In genomic region chr5:155044591-155044990, GRCh38 we compare ENCODE assay signal across 36 cellular contexts. TPM values are rescaled to one million over a fixed set of nuclear protein-coding genes. Genes with fewer than 3 reads are reported as not detected.
"Had no signal": no experiment of that assay in that cellular context is flagged by ENCODE, and none has a peak within 500 bp of the region (broad histone marks: within the 10 kb centered on the region; RNA-seq: fewer than 3 reads in every experiment).

No MANE protein-coding gene starts in this region.

- H3K27me3 Mint-ChIP-seq: activated naive CD4-positive, alpha-beta T cell treated with anti-CD3 and anti-CD28 coated beads, Interleukin-2, amount 10 ng/mL, durations not matched to agents 7 days and 5 days had no signal

- H3K4me1 ChIP-seq: ascending aorta had no signal

- H3K27me3 ChIP-seq: ascending aorta, cardiac muscle cell had no signal

- H3K27ac Mint-ChIP-seq: activated B cell treated with CpG ODN at 0.5 μM for 24 hours; activated CD4-positive, alpha-beta memory T cell treated with anti-CD3 and anti-CD28 coated beads, Interleukin-2, amount 10 ng/mL, durations not matched to agents 7 days and 5 days; activated CD4-positive, alpha-beta T cell treated with anti-CD3 and anti-CD28 coated beads, Interleukin-2, amount 10 ng/mL, durations not matched to agents 7 days and 5 days; activated CD8-positive, alpha-beta memory T cell treated with anti-CD3 and anti-CD28 coated beads, Interleukin-2, amount 10 ng/mL, durations not matched to agents 7 days and 5 days; activated CD8-positive, alpha-beta T cell treated with anti-CD3 and anti-CD28 coated beads, Interleukin-2, amount 10 ng/mL, durations not matched to agents 7 days and 5 days; activated naive CD4-positive, alpha-beta T cell treated with anti-CD3 and anti-CD28 coated beads, Interleukin-2, amount 10 ng/mL, durations not matched to agents 7 days and 5 days; activated naive CD4-positive, alpha-beta T cell treated with anti-CD3 and anti-CD28 coated beads, Interleukin-2, amount 50 U/mL, for 24 hours; activated naive CD8-positive, alpha-beta T cell; activated naive CD8-positive, alpha-beta T cell treated with anti-CD3 and anti-CD28 coated beads, Interleukin-2, amount 10 ng/mL, durations not matched to agents 7 days and 5 days; activated naive CD8-positive, alpha-beta T cell treated with anti-CD3 and anti-CD28 coated beads, Interleukin-2, amount 50 U/mL, for 24 hours; activated T-cell treated with anti-CD3 and anti-CD28 coated beads, Interleukin-2, amount 50 U/mL, for 24 hours; activated T-helper 2 cell treated with anti-CD3 and anti-CD28 coated beads, Interferon-gamma antibody, Interleukin-2, Interleukin-4, amounts not matched to agents 10 μg/mL and 5 μg/mL and 100 μg/mL, durations not matched to agents 14 hours and 24 hours and 36 hours; brain; T-helper 1 cell treated with Interleukin-12 subunit alpha and Interleukin-12 subunit beta and Interleukin-4 antibody, amounts not matched to agents 30 μg/mL and 1 μg/mL, for 36 hours; T-helper 2 cell treated with Interferon-gamma antibody and Interleukin-4, amounts not matched to agents 5 μg/mL and 100 μg/mL, for 36 hours had no signal

- H3K4me3 Mint-ChIP-seq: activated B cell treated with CpG ODN at 0.5 μM for 24 hours; activated CD4-positive, alpha-beta memory T cell treated with anti-CD3 and anti-CD28 coated beads, Interleukin-2, amount 10 ng/mL, durations not matched to agents 7 days and 5 days; activated CD4-positive, alpha-beta T cell treated with anti-CD3 and anti-CD28 coated beads, Interleukin-2, amount 10 ng/mL, durations not matched to agents 7 days and 5 days; activated CD8-positive, alpha-beta memory T cell treated with anti-CD3 and anti-CD28 coated beads, Interleukin-2, amount 10 ng/mL, durations not matched to agents 7 days and 5 days; activated CD8-positive, alpha-beta T cell treated with anti-CD3 and anti-CD28 coated beads, Interleukin-2, amount 10 ng/mL, durations not matched to agents 7 days and 5 days; activated naive CD4-positive, alpha-beta T cell treated with anti-CD3 and anti-CD28 coated beads, Interleukin-2, amount 10 ng/mL, durations not matched to agents 7 days and 5 days; activated naive CD4-positive, alpha-beta T cell treated with anti-CD3 and anti-CD28 coated beads, Interleukin-2, amount 50 U/mL, for 24 hours; activated naive CD8-positive, alpha-beta T cell; activated naive CD8-positive, alpha-beta T cell treated with anti-CD3 and anti-CD28 coated beads, Interleukin-2, amount 10 ng/mL, durations not matched to agents 7 days and 5 days; activated naive CD8-positive, alpha-beta T cell treated with anti-CD3 and anti-CD28 coated beads, Interleukin-2, amount 50 U/mL, for 24 hours; activated T-cell treated with anti-CD3 and anti-CD28 coated beads, Interleukin-2, amount 50 U/mL, for 24 hours; brain; central memory CD8-positive, alpha-beta T cell; T-helper 1 cell treated with Interleukin-12 subunit alpha and Interleukin-12 subunit beta and Interleukin-4 antibody, amounts not matched to agents 30 μg/mL and 1 μg/mL, for 36 hours; T-helper 2 cell treated with Interferon-gamma antibody and Interleukin-4, amounts not matched to agents 5 μg/mL and 100 μg/mL, for 36 hours had no signal

- DNase-seq: activated B cell treated with CpG ODN at 0.5 μM for 24 hours; activated CD4-positive, alpha-beta memory T cell treated with anti-CD3 and anti-CD28 coated beads, Interleukin-2, amount 10 ng/mL, durations not matched to agents 7 days and 5 days; activated CD4-positive, alpha-beta T cell treated with anti-CD3 and anti-CD28 coated beads for 4 hours; activated CD4-positive, alpha-beta T cell treated with anti-CD3 and anti-CD28 coated beads, Interleukin-2, amount 10 ng/mL, durations not matched to agents 7 days and 5 days; activated CD4-positive, alpha-beta T cell treated with anti-CD3 and anti-CD28 coated beads, Interleukin-2, amount 50 U/mL, for 48 hours; activated CD4-positive, CD25-positive, alpha-beta regulatory T cell treated with anti-CD3 and anti-CD28 coated beads, Interleukin-2, amount 50 U/mL, for 72 hours; activated CD8-positive, alpha-beta memory T cell treated with anti-CD3 and anti-CD28 coated beads for 24 hours; activated CD8-positive, alpha-beta memory T cell treated with anti-CD3 and anti-CD28 coated beads, Interleukin-2, amount 10 ng/mL, durations not matched to agents 7 days and 5 days; activated CD8-positive, alpha-beta memory T cell treated with anti-CD3 and anti-CD28 coated beads, Interleukin-2, amount 50 U/mL, for 48 hours; activated CD8-positive, alpha-beta T cell treated with anti-CD3 and anti-CD28 coated beads, Interleukin-2, amount 10 ng/mL, durations not matched to agents 7 days and 5 days; activated effector memory CD4-positive, alpha-beta T cell treated with Interleukin-2 at 50 U/mL for 16 hours; activated gamma-delta T cell; activated naive CD4-positive, alpha-beta T cell treated with anti-CD3 and anti-CD28 coated beads, Interleukin-2, amount 10 ng/mL, durations not matched to agents 7 days and 5 days; activated naive CD4-positive, alpha-beta T cell treated with Interleukin-2 at 50 U/mL for 16 hours; activated naive CD8-positive, alpha-beta T cell treated with anti-CD3 and anti-CD28 coated beads, Interleukin-2, amount 10 ng/mL, durations not matched to agents 7 days and 5 days; activated naive CD8-positive, alpha-beta T cell treated with anti-CD3 and anti-CD28 coated beads, Interleukin-2, amount 50 U/mL, for 24 hours; activated T-cell treated with anti-CD3 and anti-CD28 coated beads, Interleukin-2, amount 50 U/mL, for 24 hours; activated T-cell treated with anti-CD3 and anti-CD28 coated beads, Interleukin-2, amount 50 U/mL, for 48 hours; amygdala; anterior cingulate cortex; caudate nucleus; cerebellar nuclear complex; T-helper 1 cell; T-helper 2 cell; T-helper 9 cell had no signal

- H3K4me1 Mint-ChIP-seq: activated B cell treated with CpG ODN at 0.5 μM for 24 hours; activated CD4-positive, alpha-beta memory T cell treated with anti-CD3 and anti-CD28 coated beads, Interleukin-2, amount 10 ng/mL, durations not matched to agents 7 days and 5 days; activated CD4-positive, alpha-beta T cell treated with anti-CD3 and anti-CD28 coated beads, Interleukin-2, amount 10 ng/mL, durations not matched to agents 7 days and 5 days; activated CD8-positive, alpha-beta memory T cell treated with anti-CD3 and anti-CD28 coated beads, Interleukin-2, amount 10 ng/mL, durations not matched to agents 7 days and 5 days; activated naive CD4-positive, alpha-beta T cell treated with anti-CD3 and anti-CD28 coated beads, Interleukin-2, amount 10 ng/mL, durations not matched to agents 7 days and 5 days; activated naive CD4-positive, alpha-beta T cell treated with anti-CD3 and anti-CD28 coated beads, Interleukin-2, amount 50 U/mL, for 24 hours; activated naive CD8-positive, alpha-beta T cell treated with anti-CD3 and anti-CD28 coated beads, Interleukin-2, amount 10 ng/mL, durations not matched to agents 7 days and 5 days; activated naive CD8-positive, alpha-beta T cell treated with anti-CD3 and anti-CD28 coated beads, Interleukin-2, amount 50 U/mL, for 24 hours; brain; central memory CD8-positive, alpha-beta T cell had no signal

- H3K9me3 Mint-ChIP-seq: activated B cell treated with CpG ODN at 0.5 μM for 24 hours; activated CD4-positive, alpha-beta memory T cell treated with anti-CD3 and anti-CD28 coated beads, Interleukin-2, amount 10 ng/mL, durations not matched to agents 7 days and 5 days; activated CD4-positive, alpha-beta T cell treated with anti-CD3 and anti-CD28 coated beads, Interleukin-2, amount 10 ng/mL, durations not matched to agents 7 days and 5 days; activated naive CD4-positive, alpha-beta T cell treated with anti-CD3 and anti-CD28 coated beads, Interleukin-2, amount 10 ng/mL, durations not matched to agents 7 days and 5 days; activated naive CD4-positive, alpha-beta T cell treated with anti-CD3 and anti-CD28 coated beads, Interleukin-2, amount 50 U/mL, for 24 hours; activated naive CD8-positive, alpha-beta T cell treated with anti-CD3 and anti-CD28 coated beads, Interleukin-2, amount 10 ng/mL, durations not matched to agents 7 days and 5 days; activated naive CD8-positive, alpha-beta T cell treated with anti-CD3 and anti-CD28 coated beads, Interleukin-2, amount 50 U/mL, for 24 hours; activated T-cell treated with anti-CD3 and anti-CD28 coated beads, Interleukin-2, amount 50 U/mL, for 24 hours; activated T-helper 2 cell treated with anti-CD3 and anti-CD28 coated beads, Interferon-gamma antibody, Interleukin-2, Interleukin-4, amounts not matched to agents 10 μg/mL and 5 μg/mL and 100 μg/mL, durations not matched to agents 14 hours and 24 hours and 36 hours; brain; central memory CD8-positive, alpha-beta T cell; T-helper 1 cell treated with Interleukin-12 subunit alpha and Interleukin-12 subunit beta and Interleukin-4 antibody, amounts not matched to agents 30 μg/mL and 1 μg/mL, for 36 hours; T-helper 2 cell treated with Interferon-gamma antibody and Interleukin-4, amounts not matched to agents 5 μg/mL and 100 μg/mL, for 36 hours had no signal

- H3K9me3 ChIP-seq: ascending aorta had no signal

- H3K36me3 ChIP-seq: ascending aorta, cardiac muscle cell had no signal

- H3K36me3 Mint-ChIP-seq: activated CD8-positive, alpha-beta memory T cell treated with anti-CD3 and anti-CD28 coated beads, Interleukin-2, amount 10 ng/mL, durations not matched to agents 7 days and 5 days; activated naive CD4-positive, alpha-beta T cell treated with anti-CD3 and anti-CD28 coated beads, Interleukin-2, amount 10 ng/mL, durations not matched to agents 7 days and 5 days; activated naive CD4-positive, alpha-beta T cell treated with anti-CD3 and anti-CD28 coated beads, Interleukin-2, amount 50 U/mL, for 24 hours; activated naive CD8-positive, alpha-beta T cell; activated naive CD8-positive, alpha-beta T cell treated with anti-CD3 and anti-CD28 coated beads, Interleukin-2, amount 10 ng/mL, durations not matched to agents 7 days and 5 days; brain had no signal

- H3K27ac ChIP-seq: ascending aorta, cardiac muscle cell, VCaP had no signal

- H3K4me3 ChIP-seq: ascending aorta, cardiac muscle cell had no signal

- ATAC-seq: activated CD8-positive, alpha-beta memory T cell treated with anti-CD3 and anti-CD28 coated beads, Interleukin-2, amount 10 ng/mL, durations not matched to agents 7 days and 5 days; activated CD8-positive, alpha-beta T cell treated with anti-CD3 and anti-CD28 coated beads, Interleukin-2, amount 10 ng/mL, durations not matched to agents 7 days and 5 days; activated naive CD8-positive, alpha-beta T cell treated with anti-CD3 and anti-CD28 coated beads, Interleukin-2, amount 50 U/mL, for 24 hours had no signal

RNA-seq across cellular contexts. Expression of gene KIF4B, which starts 31.0 kb away (rescaled TPM):
- total RNA-seq: activated B cell treated with CpG ODN at 0.5 μM for 24 hours; activated CD4-positive, alpha-beta memory T cell treated with anti-CD3 and anti-CD28 coated beads, Interleukin-2, amount 10 ng/mL, durations not matched to agents 7 days and 5 days; activated CD4-positive, alpha-beta T cell treated with anti-CD3 and anti-CD28 coated beads, Interleukin-2, amount 10 ng/mL, durations not matched to agents 7 days and 5 days; activated naive CD8-positive, alpha-beta T cell treated with anti-CD3 and anti-CD28 coated beads, Interleukin-2, amount 10 ng/mL, durations not matched to agents 7 days and 5 days; ascending aorta; cardiac muscle cell had no signal
- polyA plus RNA-seq: adipose tissue, cardiac muscle cell had no signal
